25 cellular contexts compared by ENCODE assay signal in the genomic region with DNA sequence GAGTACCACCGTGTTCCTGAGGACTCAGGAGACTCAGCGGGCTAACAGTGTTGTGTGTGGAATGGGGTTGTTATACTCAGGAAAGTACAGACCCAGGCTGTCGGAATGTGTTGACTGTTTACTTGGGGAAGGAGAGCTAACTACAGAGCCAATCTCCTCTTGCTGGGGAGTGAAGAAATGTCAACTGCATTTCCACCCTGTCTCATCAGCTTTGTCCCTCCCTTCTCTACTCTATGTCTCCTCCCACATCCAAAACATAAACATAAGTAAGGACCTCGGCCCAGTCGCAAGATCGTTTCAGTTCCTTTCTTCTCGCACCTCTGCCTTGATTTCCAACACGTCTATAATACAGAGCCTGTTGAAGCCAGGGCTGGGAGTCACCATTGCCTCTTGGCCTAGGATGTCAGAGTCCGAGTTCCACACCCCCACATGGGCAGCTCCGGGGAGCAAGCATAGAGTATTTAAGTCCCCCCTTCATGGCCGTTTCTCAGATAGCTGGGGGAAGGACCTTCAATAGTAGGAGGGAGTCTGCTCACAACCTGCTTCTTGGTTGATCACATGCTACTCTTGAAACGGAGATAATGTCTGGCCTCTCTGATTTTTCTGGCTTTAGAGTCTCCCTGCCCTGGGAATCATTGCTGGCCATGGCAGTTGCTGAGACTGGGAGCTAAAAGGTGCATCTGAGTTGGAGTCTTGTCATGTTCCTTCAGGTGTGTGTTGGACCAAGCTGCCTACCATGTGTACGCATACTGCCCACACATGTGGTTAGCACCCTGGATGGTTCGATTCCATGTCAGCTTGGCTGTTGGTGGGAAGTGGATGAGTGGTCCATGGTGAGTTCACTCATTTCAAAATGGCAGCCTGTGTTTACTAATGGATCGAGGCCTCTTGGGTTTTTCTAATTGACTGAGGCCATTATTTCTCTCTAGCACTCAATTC.
"Had no signal": no experiment of that assay in that cellular context is flagged by ENCODE, and none has a peak within 500 bp of the region (broad histone marks: within the 10 kb centered on the region; RNA-seq: fewer than 3 reads in every experiment).

No MANE protein-coding gene starts in this region.

- H3K4me3 ChIP-seq: ascending aorta, esophagus squamous epithelium, left ventricle myocardium inferior, lung, mucosa of descending colon, ovary, skin epidermis, upper lobe of right lung had no signal

- H3K27me3 ChIP-seq: ascending aorta, ovary, upper lobe of right lung had no signal

- ATAC-seq: activated CD4-positive, alpha-beta T cell treated with anti-CD3 and anti-CD28 coated beads for 36 hours; mucosa of descending colon; sciatic nerve; stimulated activated effector memory CD8-positive, alpha-beta T cell treated with anti-CD3 and anti-CD28 coated beads, Interleukin-12 subunit alpha, Interleukin-12 subunit beta, amount 100 ng/mL, for 72 hours; stimulated activated naive CD8-positive, alpha-beta T cell treated with anti-CD3 and anti-CD28 coated beads, Interleukin-15, amount 100 ng/mL, for 72 hours; upper lobe of right lung had no signal

- H3K4me3 Mint-ChIP-seq: activated CD4-positive, alpha-beta T cell treated with anti-CD3 and anti-CD28 coated beads for 36 hours; activated naive CD4-positive, alpha-beta T cell treated with anti-CD3 and anti-CD28 coated beads for 36 hours; activated naive CD8-positive, alpha-beta T cell treated with anti-CD3 and anti-CD28 coated beads for 36 hours; brain; nephron progenitor cell; stimulated activated effector memory CD8-positive, alpha-beta T cell treated with anti-CD3 and anti-CD28 coated beads, Interleukin-12 subunit alpha, Interleukin-12 subunit beta, amount 100 ng/mL, for 72 hours; stimulated activated naive CD8-positive, alpha-beta T cell treated with anti-CD3 and anti-CD28 coated beads, Interleukin-15, amount 100 ng/mL, for 72 hours had no signal

- H3K9me3 Mint-ChIP-seq: activated naive CD4-positive, alpha-beta T cell treated with anti-CD3 and anti-CD28 coated beads for 36 hours; activated naive CD8-positive, alpha-beta T cell treated with anti-CD3 and anti-CD28 coated beads for 36 hours; nephron progenitor cell; stimulated activated effector memory CD8-positive, alpha-beta T cell treated with anti-CD3 and anti-CD28 coated beads, Interleukin-12 subunit alpha, Interleukin-12 subunit beta, amount 100 ng/mL, for 72 hours; stimulated activated naive CD8-positive, alpha-beta T cell treated with anti-CD3 and anti-CD28 coated beads, Interleukin-15, amount 100 ng/mL, for 72 hours had no signal

- H3K27ac Mint-ChIP-seq: activated CD4-positive, alpha-beta T cell treated with anti-CD3 and anti-CD28 coated beads for 36 hours; activated naive CD4-positive, alpha-beta T cell treated with anti-CD3 and anti-CD28 coated beads for 36 hours; activated naive CD8-positive, alpha-beta T cell treated with anti-CD3 and anti-CD28 coated beads for 36 hours; nephron progenitor cell; progenitor cell of endocrine pancreas; stimulated activated effector memory CD8-positive, alpha-beta T cell treated with anti-CD3 and anti-CD28 coated beads, Interleukin-12 subunit alpha, Interleukin-12 subunit beta, amount 100 ng/mL, for 72 hours; stimulated activated naive CD8-positive, alpha-beta T cell treated with anti-CD3 and anti-CD28 coated beads, Interleukin-15, amount 100 ng/mL, for 72 hours had no signal

- H3K36me3 Mint-ChIP-seq: activated naive CD8-positive, alpha-beta T cell treated with anti-CD3 and anti-CD28 coated beads for 36 hours; brain; stimulated activated effector memory CD8-positive, alpha-beta T cell treated with anti-CD3 and anti-CD28 coated beads, Interleukin-12 subunit alpha, Interleukin-12 subunit beta, amount 100 ng/mL, for 72 hours had no signal

- H3K36me3 ChIP-seq: ascending aorta, esophagus squamous epithelium, left ventricle myocardium inferior, neutrophil, ovary, upper lobe of right lung had no signal

- H3K9me3 ChIP-seq: ascending aorta, esophagus squamous epithelium, left ventricle myocardium inferior, mucosa of descending colon, neutrophil, ovary, upper lobe of right lung had no signal

- H3K4me1 ChIP-seq: ascending aorta, esophagus squamous epithelium, upper lobe of right lung had no signal

- DNase-seq: activated CD4-positive, alpha-beta T cell treated with anti-CD3 and anti-CD28 coated beads for 36 hours; activated CD4-positive, CD25-positive, alpha-beta regulatory T cell; activated CD8-positive, alpha-beta memory T cell treated with anti-CD3 and anti-CD28 coated beads for 24 hours; activated effector memory CD4-positive, alpha-beta T cell treated with anti-CD3 and anti-CD28 coated beads, Interleukin-2, amount 50 U/mL, for 16 hours; activated naive CD4-positive, alpha-beta T cell treated with anti-CD3 and anti-CD28 coated beads for 36 hours; activated naive CD8-positive, alpha-beta T cell treated with anti-CD3 and anti-CD28 coated beads for 36 hours; caudate nucleus; esophagus squamous epithelium; left ventricle myocardium inferior; mucosa of descending colon; nephron progenitor cell; ovary; stimulated activated CD4-positive, alpha-beta T cell treated with anti-CD3 and anti-CD28 coated beads, Interleukin-12 subunit alpha, Interleukin-12 subunit beta, amount 100 ng/mL, for 4 hours; stimulated activated CD4-positive, alpha-beta T cell treated with anti-CD3 and anti-CD28 coated beads, Interleukin-4, amount 100 ng/mL, for 24 hours; stimulated activated naive CD8-positive, alpha-beta T cell treated with anti-CD3 and anti-CD28 coated beads, Interleukin-15, amount 100 ng/mL, for 72 hours; substantia nigra; upper lobe of right lung had no signal

- H3K27ac ChIP-seq: ascending aorta, esophagus squamous epithelium, neutrophil, ovary, upper lobe of right lung had no signal
